Comparison of ENCODE assay signal across 17 cellular contexts in the genomic region with DNA sequence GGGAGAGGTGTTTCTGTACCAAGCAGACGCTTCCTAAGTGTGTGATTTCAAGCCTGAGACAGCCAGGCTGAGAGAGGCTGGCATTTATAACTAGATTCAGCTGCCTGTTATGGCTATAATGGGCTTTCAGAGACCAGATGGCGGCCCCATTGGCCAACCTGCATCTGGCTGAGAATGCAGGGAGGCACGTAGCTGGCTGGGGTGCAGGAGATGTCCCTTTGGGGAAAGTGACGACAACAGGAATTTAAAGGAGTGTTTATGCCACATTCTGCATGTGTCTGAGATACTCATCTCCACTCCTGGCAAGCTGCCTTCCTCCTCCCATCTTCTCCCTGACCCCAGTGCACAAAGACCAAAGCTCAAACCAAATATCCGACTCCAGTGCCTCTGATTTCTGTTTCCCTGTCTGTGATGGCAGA. TPM values are rescaled to one million over a fixed set of nuclear protein-coding genes. Genes with fewer than 3 reads are reported as not detected.
A peak's percentile ranks its signal among the peaks of the same experiment; 100 is the strongest.
DNase-seq lines count a peak whose midpoint lies in the region; ATAC-seq, FAIRE-seq and TF ChIP-seq lines count a peak whose summit lies in the region.
"Had no signal": no experiment of that assay in that cellular context is flagged by ENCODE, and none has a peak within 500 bp of the region (broad histone marks: within the 10 kb centered on the region; RNA-seq: fewer than 3 reads in every experiment).

No MANE protein-coding gene starts in this region.

- H4K5ac ChIP-seq in H1 (ENCODE audit: insufficient read length, low read depth, low read length), result no peak overlapping the region

- H2AFZ ChIP-seq in GM23248, result peak overlapping the region; percentile 44; the same call in 1 of the 2 replicates
- peak overlapping the region; percentile 51; the same call in 1 of the 2 replicates for H2AFZ ChIP-seq in H1 (ENCODE audit: low read length)
- no peak overlapping the region for H2AFZ ChIP-seq in neuronal stem cell (ENCODE audit: low read length)

- H3K56ac ChIP-seq in H1 (replicated peaks; ENCODE audit: insufficient read length, low read depth, low read length), result no peak overlapping the region

- no peak for TF ChIP-seq EP300 in H1 (IDR thresholded peaks at IDR 0.05; ENCODE audit: borderline replicate concordance in 1 of 2, low read depth in 2 of 2, low read length in 2 of 2)

- H4K20me1 ChIP-seq in GM23248 (ENCODE audit: insufficient read depth) (no peaks in the 10 kb centered on the region), H1 (replicated peaks in 1 of 2; ENCODE audit: control insufficient read depth in 1 of 2, insufficient read depth in 2 of 2, low read length in 2 of 2) (no peaks in the 10 kb centered on the region)
- H4K20me1 ChIP-seq: BLaER1 had no signal

- H3K9me2 ChIP-seq in GM23248 (ENCODE audit: insufficient read depth), result no peaks in the 10 kb centered on the region

- H2BK5ac ChIP-seq in H1 (ENCODE audit: low read depth, low read length) (no peak overlapping the region), neuronal stem cell (ENCODE audit: low read length) (no peak overlapping the region)

- TF ChIP-seq POLR2A in H1 (IDR thresholded peaks at IDR 0.05; ENCODE audit: control extremely low read depth in 1 of 2, low read depth in 2 of 2, low read length in 2 of 2), result no peak

- no peak overlapping the region for H4K91ac ChIP-seq in H1 (replicated peaks; ENCODE audit: insufficient read length, low read length)
- H4K91ac ChIP-seq in neuronal stem cell (ENCODE audit: low read depth, low read length, poor library complexity), result no peak overlapping the region

- H4K8ac ChIP-seq in H1 (ENCODE audit: extremely low read depth, insufficient read depth, low read length) (no peak overlapping the region), neuronal stem cell (ENCODE audit: low read depth, low read length) (no peak overlapping the region)

- POLR2A ChIA-PET in H1 (lab: Charles Lee; ENCODE audit: partially characterized antibody), result interaction anchor here (0.6 kb wide), 1 partner anchor 395 kb away, joined by 3 read pairs; no protein-coding TSS in a partner anchor

- H3K18ac ChIP-seq in H1 (ENCODE audit: extremely low read depth, low read length), result no peak overlapping the region
- H3K18ac ChIP-seq in neuronal stem cell (ENCODE audit: low read length), result no peak overlapping the region

- 15 to 30% methylated on average over 5 of the region's 5 CpGs for WGBS in GM23248 (ENCODE audit: low coverage in 1 of 2, low lambda C conversion rate in 2 of 2, missing lambda C conversion rate in 2 of 2), 2 experiments
- 87% methylated on average over 5 of the region's 5 CpGs; no CpG with 5 or more reads in 1 of the 2 experiments for WGBS in H1 (ENCODE audit: extremely low coverage in 1 of 2, insufficient coverage in 1 of 2, insufficient read length in 1 of 2, insufficient replicate concordance in 2 of 2, low coverage in 1 of 2, low lambda C conversion rate in 2 of 2, missing lambda C conversion rate in 1 of 2), 2 experiments
- 12 to 25% (median 17%) methylated on average over 5 of the region's 5 CpGs for WGBS in psoas muscle, 3 donors
- no CpG with 5 or more reads among the region's 5 CpGs for WGBS in neuronal stem cell (ENCODE audit: extremely low coverage in 2 of 2, insufficient read length in 2 of 2, insufficient replicate concordance in 1 of 2), 2 donors

- DNase-seq in GM23248 (peak; percentile 36), NCI-H524 (lab: John Stamatoyannopoulos, UW) (peak; percentile 54 to 92), H1 (ENCODE audit: low read depth in 1 of 2, low spot score in 2 of 2) (no peak), psoas muscle (peak in 1 of 2 donors; percentile 62), kidney glomerular epithelial cell (lab: John Stamatoyannopoulos, UW) (no peak), NCI-H2196 treated with DMSO at 0.1 percent for 48 hours (lab: John Stamatoyannopoulos, UW; ENCODE audit: unreplicated experiment) (no peak), neuronal stem cell (ENCODE audit: low spot score) (no peak)
- no peak for DNase-seq in activated effector memory CD4-positive, alpha-beta T cell treated with Interleukin-2 at 50 U/mL for 16 hours
- DNase-seq: activated CD8-positive, alpha-beta T cell treated with anti-CD3 and anti-CD28 coated beads, Interleukin-2, amount 10 ng/mL, durations not matched to agents 7 days and 5 days; DMS53; NCI-H1417 treated with DMSO at 0.1 percent for 48 hours; stimulated activated CD4-positive, alpha-beta T cell treated with anti-CD3 and anti-CD28 coated beads, Interleukin-4, amount 100 ng/mL, for 24 hours had no signal

- H3K79me2 ChIP-seq in GM23248 (ENCODE audit: insufficient read depth) (no peaks in the 10 kb centered on the region), H1 (ENCODE audit: control insufficient read depth in 1 of 2, insufficient read depth in 2 of 2, low read length in 2 of 2) (no peaks in the 10 kb centered on the region)

- no peak overlapping the region for H2BK15ac ChIP-seq in H1 (ENCODE audit: low read length)
- H2BK15ac ChIP-seq in neuronal stem cell (ENCODE audit: low read length), result no peak overlapping the region

- H3K4ac ChIP-seq in H1 (replicated peaks; ENCODE audit: insufficient read length, low read depth, low read length) (no peak overlapping the region), neuronal stem cell (ENCODE audit: low read length) (no peak overlapping the region)

- no peaks in the 10 kb centered on the region for H3K23me2 ChIP-seq in H1 (ENCODE audit: low read depth, low read length)

- TF ChIP-seq CTCF in H1 (IDR thresholded peaks at IDR 0.05; ENCODE audit: control extremely low read depth in 1 of 3, insufficient read depth in 1 of 3, low read depth in 1 of 3, low read length in 3 of 3), result no peak
- no peak for TF ChIP-seq CTCF in psoas muscle (IDR thresholded peaks at IDR 0.05)

- H3K36me3 ChIP-seq in GM23248 (ENCODE audit: low read depth) (no peaks in the 10 kb centered on the region), H1 (ENCODE audit: control insufficient read depth in 2 of 4, insufficient read depth in 4 of 4, low read length in 3 of 4) (no peaks in the 10 kb centered on the region; a peak in 1 of 8 replicates), psoas muscle (ENCODE audit: insufficient read depth in 1 of 2, low read depth in 1 of 2) (no peaks in the 10 kb centered on the region), neuronal stem cell (replicated peaks in 1 of 2; ENCODE audit: control insufficient read depth in 2 of 2, insufficient read depth in 2 of 2, low read length in 2 of 2) (no peaks in the 10 kb centered on the region)
- H3K36me3 ChIP-seq: BLaER1, SJSA1, thoracic aorta had no signal

- CTCF ChIA-PET in H1 (lab: Charles Lee; ENCODE audit: partially characterized antibody), result interaction anchor here (0.6 to 8.5 kb wide), 5 partner anchors 34 to 289 kb away, joined by 3 to 57 read pairs (median 3); a partner anchor contains a TSS

- intact Hi-C loops in psoas muscle (cut with DNase I), result no loop called here

- no peak overlapping the region for H2AK5ac ChIP-seq in H1 (ENCODE audit: low read depth, low read length)
- H2AK5ac ChIP-seq in neuronal stem cell (ENCODE audit: low read depth, low read length), result no peak overlapping the region

- no peak overlapping the region for H3K27ac ChIP-seq in GM23248
- no peak overlapping the region for H3K27ac ChIP-seq in H1 (ENCODE audit: low read depth, low read length)
- H3K27ac ChIP-seq in psoas muscle, result peak overlapping the region; percentile 11
- no peak overlapping the region for H3K27ac ChIP-seq in neuronal stem cell (replicated peaks; ENCODE audit: low read length)
- H3K27ac ChIP-seq: BLaER1, SJSA1, thoracic aorta had no signal

- peak; percentile 53 to 89 (median 78) for ATAC-seq in psoas muscle
- ATAC-seq: activated CD8-positive, alpha-beta T cell treated with anti-CD3 and anti-CD28 coated beads, Interleukin-2, amount 10 ng/mL, durations not matched to agents 7 days and 5 days; sciatic nerve had no signal

- no peak for TF ChIP-seq RAD21 in H1 (IDR thresholded peaks at IDR 0.05 in 1 of 2, conservative IDR thresholded peaks at IDR 0.05 in 1 of 2; ENCODE audit: low read depth in 2 of 2, low read length in 2 of 2)

- no peak overlapping the region for H2BK120ac ChIP-seq in H1 (replicated peaks; ENCODE audit: low read depth, low read length)
- H2BK120ac ChIP-seq in neuronal stem cell (ENCODE audit: low read depth, low read length), result no peak overlapping the region

- no peak overlapping the region for H2BK20ac ChIP-seq in H1 (ENCODE audit: low read length)

- H3K4me2 ChIP-seq in GM23248 (ENCODE audit: unreplicated experiment) (no peak overlapping the region), H1 (ENCODE audit: insufficient read depth in 1 of 2, low read depth in 2 of 2, low read length in 2 of 2) (no peak overlapping the region), neuronal stem cell (ENCODE audit: insufficient read depth, low read length, poor library complexity, severe bottlenecking) (no peak overlapping the region)
- H3K4me2 ChIP-seq: BLaER1 had no signal

- H3K4me1 ChIP-seq in GM23248 (ENCODE audit: insufficient read depth), result peaks cover 6% of the 10 kb centered on the region; the same call in 1 of the 2 replicates
- no peaks in the 10 kb centered on the region for H3K4me1 ChIP-seq in H1 (replicated peaks in 1 of 4; ENCODE audit: control insufficient read depth in 3 of 4, insufficient read depth in 4 of 4, low read length in 3 of 4)
- peaks cover 12% of the 10 kb centered on the region for H3K4me1 ChIP-seq in psoas muscle
- H3K4me1 ChIP-seq in neuronal stem cell (ENCODE audit: control insufficient read depth in 2 of 2, insufficient read depth in 1 of 2, low read depth in 1 of 2, low read length in 2 of 2), result no peaks in the 10 kb centered on the region
- H3K4me1 ChIP-seq: BLaER1, SJSA1 had no signal

- no peak overlapping the region for H2BK12ac ChIP-seq in H1 (ENCODE audit: low read depth, low read length)
- H2BK12ac ChIP-seq in neuronal stem cell (ENCODE audit: low read length), result no peak overlapping the region

- no peak for FAIRE-seq in H1 (lab: Jason Lieb, UNC)
- FAIRE-seq: frontal cortex had no signal

- no peak overlapping the region for H3K23ac ChIP-seq in H1 (ENCODE audit: insufficient read length)
- H3K23ac ChIP-seq in neuronal stem cell (ENCODE audit: low read depth, low read length, poor library complexity), result no peak overlapping the region

- H3K9me3 ChIP-seq in GM23248 (ENCODE audit: low read depth), result no peaks in the 10 kb centered on the region
- no peaks in the 10 kb centered on the region for H3K9me3 ChIP-seq in H1 (ENCODE audit: insufficient read depth in 2 of 2, low read depth in 1 of 2, low read length in 1 of 2)
- no peaks in the 10 kb centered on the region for H3K9me3 ChIP-seq in psoas muscle
- no peaks in the 10 kb centered on the region for H3K9me3 ChIP-seq in neuronal stem cell (replicated peaks in 1 of 2; ENCODE audit: control insufficient read depth in 2 of 2, insufficient read depth in 1 of 2, low read depth in 1 of 2, low read length in 2 of 2)
- H3K9me3 ChIP-seq: BLaER1, SJSA1, thoracic aorta had no signal

- in situ Hi-C loops in GM23248 (cut with MboI), result loop anchor here (10.0 kb wide), 1 partner anchor 183 kb away; a partner anchor contains a TSS

- no peak overlapping the region for H3K9ac ChIP-seq in GM23248
- no peak overlapping the region for H3K9ac ChIP-seq in H1 (replicated peaks in 1 of 4; ENCODE audit: extremely low read depth in 1 of 4, low read depth in 3 of 4, low read length in 3 of 4)
- H3K9ac ChIP-seq in neuronal stem cell (ENCODE audit: low read depth, low read length, poor library complexity), result no peak overlapping the region
- H3K9ac ChIP-seq: BLaER1 had no signal

- H3K4me3 ChIP-seq in GM23248 (no peak overlapping the region), H1 (ENCODE audit: extremely low read depth in 1 of 4, insufficient read depth in 2 of 4, low read depth in 3 of 4, low read length in 4 of 4) (no peak overlapping the region), psoas muscle (no peak overlapping the region), neuronal stem cell (ENCODE audit: low read length in 2 of 2) (no peak overlapping the region)
- H3K4me3 ChIP-seq: BLaER1, SJSA1, thoracic aorta had no signal

- H3K79me1 ChIP-seq in H1 (ENCODE audit: low read depth, low read length), result no peaks in the 10 kb centered on the region; the same call in 1 of the 2 replicates
- no peaks in the 10 kb centered on the region for H3K79me1 ChIP-seq in neuronal stem cell (ENCODE audit: low read depth, low read length)

- H3F3A ChIP-seq in GM23248 (ENCODE audit: insufficient read depth), result no peaks in the 10 kb centered on the region

- no peak overlapping the region for H3K14ac ChIP-seq in H1 (ENCODE audit: insufficient read length)
- no peak overlapping the region for H3K14ac ChIP-seq in neuronal stem cell (ENCODE audit: low read length)

- H3K27me3 ChIP-seq in GM23248 (replicated peaks; ENCODE audit: insufficient read depth) (no peaks in the 10 kb centered on the region), H1 (replicated peaks in 1 of 4; ENCODE audit: control insufficient read depth in 3 of 4, extremely low read depth in 1 of 4, insufficient read depth in 3 of 4, low read length in 3 of 4) (no peaks in the 10 kb centered on the region), psoas muscle (ENCODE audit: insufficient read depth in 3 of 3, low read length in 2 of 3) (no peaks in the 10 kb centered on the region), neuronal stem cell (ENCODE audit: control insufficient read depth in 3 of 3, insufficient read depth in 3 of 3, low read depth in 1 of 3, low read length in 3 of 3) (peaks cover 0 to 4% (median 0%) of the 10 kb centered on the region in 3 experiments)
- H3K27me3 ChIP-seq: BLaER1, SJSA1 had no signal

RNA-seq across cellular contexts. Expression of a gene that starts 21.3 kb away (rescaled TPM):
- total RNA-seq in GM23248 (2014; rRNA removed; shearing (Covaris generic)), result not detected in 2 replicates
- polyA plus RNA-seq in GM23248 (2016; fragmentation: Nextera tagmentation; extraction: Ambion mirVana) (not detected in 2 replicates), H1 (2011; rRNA removed) (not detected in 2 replicates), psoas muscle (under 1 TPM in 1 of 3 donors, not detected in 2; 0.04 TPM)
- not detected in 2 replicates for total RNA-seq in H1 (2021; fragmentation: NEBNext Ultra II Directional; extraction: Animal tissue kit (Norgen Biotek cat#: 25700))
- not detected for polyA plus RNA-seq in H1 (2011; cell fraction: cytosol; rRNA removed)
- polyA plus RNA-seq in H1 (2011; cell fraction: nucleus; rRNA removed), result not detected
- not detected in 4 replicates for polyA plus RNA-seq in H1 (2012, experiment 1 of 2)
- not detected for polyA plus RNA-seq in H1 (2012, experiment 2 of 2)
- polyA plus RNA-seq in H1 (2013, experiment 1 of 2), result not detected
- not detected for polyA plus RNA-seq in H1 (2013, experiment 2 of 2)
- not detected in 2 replicates for polyA minus RNA-seq in H1 (2011; rRNA and poly(A)+ RNA removed)
- not detected for polyA minus RNA-seq in H1 (2011; cell fraction: cytosol; rRNA and poly(A)+ RNA removed)
- polyA minus RNA-seq in H1 (2011; cell fraction: nucleus; rRNA and poly(A)+ RNA removed), result not detected
- not detected for total RNA-seq in psoas muscle
- not detected for polyA plus RNA-seq in neuronal stem cell (2013, experiment 1 of 2)
- polyA plus RNA-seq in neuronal stem cell (2013, experiment 2 of 2), result not detected
- total RNA-seq: activated CD8-positive, alpha-beta T cell treated with anti-CD3 and anti-CD28 coated beads, Interleukin-2, amount 10 ng/mL, durations not matched to agents 7 days and 5 days; frontal cortex had no signal

Comparison
In these comparisons a context has a peak if more than half of its experiments do, and no peak if none do; other contexts are left out.
1. DNase-seq: peak in GM23248 (single experiment) and NCI-H524 (2 of 2); none in H1 (0 of 2), kidney glomerular epithelial cell (single experiment), activated effector memory CD4-positive, alpha-beta T cell treated with Interleukin-2 at 50 U/mL for 16 hours (single experiment), NCI-H2196 treated with DMSO at 0.1 percent for 48 hours (single experiment) and neuronal stem cell (single experiment).